Comparison of ENCODE assay signal across 8 cellular contexts in genomic region chr6:89829591-89830384, GRCh38. TPM values are rescaled to one million over a fixed set of nuclear protein-coding genes. Genes with fewer than 3 reads are reported as not detected.
DNase-seq lines count a peak whose midpoint lies in the region; ATAC-seq and TF ChIP-seq lines count a peak whose summit lies in the region.

CASP8AP2 (plus strand) TSS chr6:89829880.

- no peaks in the 10 kb centered on the region for H3K9me3 Mint-ChIP-seq in immature natural killer cell

- H3K27ac Mint-ChIP-seq in immature natural killer cell = peak within 1 kb of the TSS; percentile 90 to 98 (median 96)

- intact Hi-C loops in spleen (cut with DNase I; ENCODE audit: low total_unique reads) = no loop called here

- peak within 1 kb of the TSS; percentile 76 to 94 (median 92) for H3K27ac ChIP-seq in spleen

- H3K4me1 ChIP-seq in spleen = peaks cover 13 to 41% (median 26%) of the 10 kb centered on the region in 6 donors

- peaks cover 30% of the 10 kb centered on the region in 2 donors for H3K4me1 Mint-ChIP-seq in immature natural killer cell

- ATAC-seq in GM18907 (IDR thresholded peaks at IDR 0.05; ENCODE audit: unreplicated experiment) (peak; percentile 98), HG03159 (IDR thresholded peaks at IDR 0.05; ENCODE audit: unreplicated experiment) (peak; percentile 98)

- H3K36me3 Mint-ChIP-seq in immature natural killer cell = peaks cover 4 to 13% (median 6%) of the 10 kb centered on the region in 3 donors

- peaks cover 0 to 37% (median 12%) of the 10 kb centered on the region in 6 donors for H3K36me3 ChIP-seq in spleen

- TF ChIP-seq CTCF in AG04449 (IDR thresholded peaks at IDR 0.05; ENCODE audit: insufficient read depth, low read length, missing control alignments) (no peak), WI38 (IDR thresholded peaks at IDR 0.05; ENCODE audit: low read depth, low read length) (no peak), cardiac fibroblast (IDR thresholded peaks at IDR 0.05; ENCODE audit: low read depth, low read length) (no peak), spleen (IDR thresholded peaks at IDR 0.05 in 8 of 11, conservative IDR thresholded peaks at IDR 0.05 in 3 of 11) (peak in 1 of 11 experiments; percentile 23)

- H3K9me3 ChIP-seq in spleen = no peaks in the 10 kb centered on the region

- WGBS in spleen, 5 donors = 0 to 1% (median 0%) methylated on average over 35 to 44 of the region's 44 CpGs

- H3K4me3 ChIP-seq in AG04449 (ENCODE audit: low read depth, low read length) (peak within 1 kb of the TSS; percentile 97), WI38 (ENCODE audit: low read depth, low read length) (peak within 1 kb of the TSS; percentile 87), cardiac fibroblast (replicated peaks in 1 of 2; ENCODE audit: low read depth in 2 of 2, low read length in 2 of 2) (peak within 1 kb of the TSS; percentile 87 to 88), spleen (peak within 1 kb of the TSS; percentile 78 to 96 (median 94))

- CTCF ChIA-PET in AG04449 (lab: Yijun Ruan, JAX) = interaction anchor here (0.9 kb wide), 1 partner anchor 32 kb away, joined by 4 read pairs; no protein-coding TSS in a partner anchor

- peaks cover 5 to 8% (median 7%) of the 10 kb centered on the region in 3 donors for H3K27me3 Mint-ChIP-seq in immature natural killer cell (ENCODE audit: low read depth in 3 of 3)

- H3K4me3 Mint-ChIP-seq in immature natural killer cell = peak within 1 kb of the TSS; percentile 98 to 100 (median 99)

- DNase-seq in AG04449 (ENCODE audit: low read depth, low spot score) (peak; percentile 90), NCI-H2227 treated with DMSO at 0.1 percent for 48 hours (lab: John Stamatoyannopoulos, UW) (peak; percentile 93), cardiac fibroblast (ENCODE audit: low read depth in 2 of 2) (peak; percentile 99), immature natural killer cell (peak; percentile 94 to 97 (median 95)), spleen (peak; percentile 95)

- H3K27me3 ChIP-seq in spleen (replicated peaks in 1 of 7) = no peaks in the 10 kb centered on the region

- TF ChIP-seq POLR2A in spleen (IDR thresholded peaks at IDR 0.05) = peak in 1 of 3 donors; percentile 58

- POLR2A ChIA-PET in AG04449 (lab: Yijun Ruan, JAX) = interaction anchor here (0.7 to 1.9 kb wide), 3 partner anchors 10 to 130 kb away, joined by 4 to 9 read pairs (median 4); partner anchors contain the start of gene MDN1

RNA-seq across cellular contexts. Expression of gene CASP8AP2, which starts in this region (rescaled TPM):
- polyA plus RNA-seq in immature natural killer cell (10 to 100 TPM in 2 of 3 donors, 1 to 10 TPM in 1; 7.8 to 52.1 (median 19.5) TPM), spleen (1 to 10 TPM; 6.1 to 6.7 (median 6.5) TPM)
- 10 to 100 TPM; 16.6 to 27.8 (median 19.9) TPM for total RNA-seq in spleen

Comparison
In these comparisons a context has a peak if more than half of its experiments do, and no peak if none do; other contexts are left out.
1. Peak in every context shown above with its lines: DNase-seq, ATAC-seq, H3K4me3 ChIP-seq and H3K27ac ChIP-seq.